Comparison of ENCODE assay signal across 3 cellular contexts in the genomic region with DNA sequence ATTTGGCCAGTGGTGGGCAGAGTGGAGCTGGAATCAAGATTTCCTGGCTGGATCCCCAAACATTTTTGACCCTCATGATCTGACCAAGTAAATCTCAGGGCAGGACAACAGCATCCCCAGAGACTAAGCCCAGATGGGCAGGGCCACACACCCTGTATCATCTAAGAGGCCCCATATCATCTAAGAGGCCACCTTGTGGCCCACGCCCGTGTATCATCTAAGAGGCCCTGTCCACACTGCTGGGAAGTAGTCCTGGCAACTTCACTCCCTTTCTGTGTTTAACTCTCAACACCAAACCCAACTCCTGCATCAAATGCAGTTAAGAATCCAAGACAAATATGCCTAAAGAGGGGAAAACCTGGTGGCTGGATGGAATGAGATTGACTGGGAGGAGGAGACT.
TF ChIP-seq lines count a peak whose summit lies in the region.

No MANE protein-coding gene starts in this region.

TF ChIP-seq in SK-N-SH treated with all-trans-retinoic acid at 6 μM for 48 hours, 23 proteins besides CTCF, POLR2A, EP300 and RAD21:
- TF ChIP-seq, protein P1, sequence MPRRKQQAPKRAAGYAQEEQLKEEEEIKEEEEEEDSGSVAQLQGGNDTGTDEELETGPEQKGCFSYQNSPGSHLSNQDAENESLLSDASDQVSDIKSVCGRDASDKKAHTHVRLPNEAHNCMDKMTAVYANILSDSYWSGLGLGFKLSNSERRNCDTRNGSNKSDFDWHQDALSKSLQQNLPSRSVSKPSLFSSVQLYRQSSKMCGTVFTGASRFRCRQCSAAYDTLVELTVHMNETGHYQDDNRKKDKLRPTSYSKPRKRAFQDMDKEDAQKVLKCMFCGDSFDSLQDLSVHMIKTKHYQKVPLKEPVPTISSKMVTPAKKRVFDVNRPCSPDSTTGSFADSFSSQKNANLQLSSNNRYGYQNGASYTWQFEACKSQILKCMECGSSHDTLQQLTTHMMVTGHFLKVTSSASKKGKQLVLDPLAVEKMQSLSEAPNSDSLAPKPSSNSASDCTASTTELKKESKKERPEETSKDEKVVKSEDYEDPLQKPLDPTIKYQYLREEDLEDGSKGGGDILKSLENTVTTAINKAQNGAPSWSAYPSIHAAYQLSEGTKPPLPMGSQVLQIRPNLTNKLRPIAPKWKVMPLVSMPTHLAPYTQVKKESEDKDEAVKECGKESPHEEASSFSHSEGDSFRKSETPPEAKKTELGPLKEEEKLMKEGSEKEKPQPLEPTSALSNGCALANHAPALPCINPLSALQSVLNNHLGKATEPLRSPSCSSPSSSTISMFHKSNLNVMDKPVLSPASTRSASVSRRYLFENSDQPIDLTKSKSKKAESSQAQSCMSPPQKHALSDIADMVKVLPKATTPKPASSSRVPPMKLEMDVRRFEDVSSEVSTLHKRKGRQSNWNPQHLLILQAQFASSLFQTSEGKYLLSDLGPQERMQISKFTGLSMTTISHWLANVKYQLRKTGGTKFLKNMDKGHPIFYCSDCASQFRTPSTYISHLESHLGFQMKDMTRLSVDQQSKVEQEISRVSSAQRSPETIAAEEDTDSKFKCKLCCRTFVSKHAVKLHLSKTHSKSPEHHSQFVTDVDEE (CRISPR knock-in tag; IDR thresholded peaks at IDR 0.05), result no peak
- TF ChIP-seq ZNF8 (CRISPR knock-in tag; IDR thresholded peaks at IDR 0.05), result no peak
- no peak for TF ChIP-seq CSDC2 (CRISPR knock-in tag; IDR thresholded peaks at IDR 0.05)
- no peak for TF ChIP-seq ZFP30 (CRISPR knock-in tag; IDR thresholded peaks at IDR 0.05)
- TF ChIP-seq RARB (CRISPR knock-in tag; IDR thresholded peaks at IDR 0.05), result no peak
- TF ChIP-seq TOX (CRISPR knock-in tag; IDR thresholded peaks at IDR 0.05; ENCODE audit: borderline replicate concordance), result no peak
- no peak for TF ChIP-seq ZC3H10 (CRISPR knock-in tag; IDR thresholded peaks at IDR 0.05)
- TF ChIP-seq CREB5 (CRISPR knock-in tag; IDR thresholded peaks at IDR 0.05; ENCODE audit: low read depth), result no peak
- TF ChIP-seq ISL1 (CRISPR knock-in tag; IDR thresholded peaks at IDR 0.05), result no peak
- TF ChIP-seq ARNTL (CRISPR knock-in tag; IDR thresholded peaks at IDR 0.05; ENCODE audit: borderline replicate concordance, low read depth), result no peak
- TF ChIP-seq ZNF565 (CRISPR knock-in tag; conservative IDR thresholded peaks at IDR 0.05; ENCODE audit: low read depth), result no peak

TF ChIP-seq in SK-N-SH, 30 proteins besides CTCF, POLR2A, EP300 and RAD21 (continued from another document):
- TF ChIP-seq, protein P2, sequence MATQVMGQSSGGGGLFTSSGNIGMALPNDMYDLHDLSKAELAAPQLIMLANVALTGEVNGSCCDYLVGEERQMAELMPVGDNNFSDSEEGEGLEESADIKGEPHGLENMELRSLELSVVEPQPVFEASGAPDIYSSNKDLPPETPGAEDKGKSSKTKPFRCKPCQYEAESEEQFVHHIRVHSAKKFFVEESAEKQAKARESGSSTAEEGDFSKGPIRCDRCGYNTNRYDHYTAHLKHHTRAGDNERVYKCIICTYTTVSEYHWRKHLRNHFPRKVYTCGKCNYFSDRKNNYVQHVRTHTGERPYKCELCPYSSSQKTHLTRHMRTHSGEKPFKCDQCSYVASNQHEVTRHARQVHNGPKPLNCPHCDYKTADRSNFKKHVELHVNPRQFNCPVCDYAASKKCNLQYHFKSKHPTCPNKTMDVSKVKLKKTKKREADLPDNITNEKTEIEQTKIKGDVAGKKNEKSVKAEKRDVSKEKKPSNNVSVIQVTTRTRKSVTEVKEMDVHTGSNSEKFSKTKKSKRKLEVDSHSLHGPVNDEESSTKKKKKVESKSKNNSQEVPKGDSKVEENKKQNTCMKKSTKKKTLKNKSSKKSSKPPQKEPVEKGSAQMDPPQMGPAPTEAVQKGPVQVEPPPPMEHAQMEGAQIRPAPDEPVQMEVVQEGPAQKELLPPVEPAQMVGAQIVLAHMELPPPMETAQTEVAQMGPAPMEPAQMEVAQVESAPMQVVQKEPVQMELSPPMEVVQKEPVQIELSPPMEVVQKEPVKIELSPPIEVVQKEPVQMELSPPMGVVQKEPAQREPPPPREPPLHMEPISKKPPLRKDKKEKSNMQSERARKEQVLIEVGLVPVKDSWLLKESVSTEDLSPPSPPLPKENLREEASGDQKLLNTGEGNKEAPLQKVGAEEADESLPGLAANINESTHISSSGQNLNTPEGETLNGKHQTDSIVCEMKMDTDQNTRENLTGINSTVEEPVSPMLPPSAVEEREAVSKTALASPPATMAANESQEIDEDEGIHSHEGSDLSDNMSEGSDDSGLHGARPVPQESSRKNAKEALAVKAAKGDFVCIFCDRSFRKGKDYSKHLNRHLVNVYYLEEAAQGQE (IDR thresholded peaks at IDR 0.05; ENCODE audit: low read depth, low read length), result no peak
- TF ChIP-seq, protein P3, sequence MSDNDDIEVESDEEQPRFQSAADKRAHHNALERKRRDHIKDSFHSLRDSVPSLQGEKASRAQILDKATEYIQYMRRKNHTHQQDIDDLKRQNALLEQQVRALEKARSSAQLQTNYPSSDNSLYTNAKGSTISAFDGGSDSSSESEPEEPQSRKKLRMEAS (IDR thresholded peaks at IDR 0.05; ENCODE audit: low read depth), result no peak
- TF ChIP-seq JUND (IDR thresholded peaks at IDR 0.05) (no peak), YY1 (IDR thresholded peaks at IDR 0.05; ENCODE audit: low read depth) (no peak), FOSL2 (IDR thresholded peaks at IDR 0.05; ENCODE audit: borderline replicate concordance, low read depth) (no peak), SMC3 (IDR thresholded peaks at IDR 0.05; ENCODE audit: low read depth, low read length) (no peak), RFX5 (IDR thresholded peaks at IDR 0.05; ENCODE audit: low read length) (no peak), MXI1 (IDR thresholded peaks at IDR 0.05; ENCODE audit: low read depth, low read length) (no peak), FOXM1 (IDR thresholded peaks at IDR 0.05; ENCODE audit: low read depth) (no peak), TAF1 (IDR thresholded peaks at IDR 0.05; ENCODE audit: borderline replicate concordance, low read depth, low read length) (no peak), FOXJ3 (CRISPR knock-in tag; IDR thresholded peaks at IDR 0.05) (no peak), GATA2 (CRISPR knock-in tag; IDR thresholded peaks at IDR 0.05) (no peak), ELF1 (IDR thresholded peaks at IDR 0.05) (no peak)

TF ChIP-seq in K562, 482 proteins besides CTCF, POLR2A, EP300 and RAD21 (continued from another document):
- TF ChIP-seq CEBPZ (IDR thresholded peaks at IDR 0.05; ENCODE audit: borderline replicate concordance, low read depth, low read length) (no peak), ZEB2 (IDR thresholded peaks at IDR 0.05) (no peak), JUNB (CRISPR knock-in tag; conservative IDR thresholded peaks at IDR 0.05) (no peak), ARID2 (IDR thresholded peaks at IDR 0.05) (no peak), UBTF (IDR thresholded peaks at IDR 0.05; ENCODE audit: borderline replicate concordance in 1 of 2, low read depth in 2 of 2, low read length in 2 of 2) (0 out of 4 replicates have a peak, but pooled peaks of 1 of the 2 experiments have one; percentile 1), ZNF324 (CRISPR knock-in tag; IDR thresholded peaks at IDR 0.05) (no peak), RFX1 (IDR thresholded peaks at IDR 0.05) (no peak), ZNF695 (CRISPR knock-in tag; IDR thresholded peaks at IDR 0.05) (no peak)
- TF ChIP-seq, protein P4, sequence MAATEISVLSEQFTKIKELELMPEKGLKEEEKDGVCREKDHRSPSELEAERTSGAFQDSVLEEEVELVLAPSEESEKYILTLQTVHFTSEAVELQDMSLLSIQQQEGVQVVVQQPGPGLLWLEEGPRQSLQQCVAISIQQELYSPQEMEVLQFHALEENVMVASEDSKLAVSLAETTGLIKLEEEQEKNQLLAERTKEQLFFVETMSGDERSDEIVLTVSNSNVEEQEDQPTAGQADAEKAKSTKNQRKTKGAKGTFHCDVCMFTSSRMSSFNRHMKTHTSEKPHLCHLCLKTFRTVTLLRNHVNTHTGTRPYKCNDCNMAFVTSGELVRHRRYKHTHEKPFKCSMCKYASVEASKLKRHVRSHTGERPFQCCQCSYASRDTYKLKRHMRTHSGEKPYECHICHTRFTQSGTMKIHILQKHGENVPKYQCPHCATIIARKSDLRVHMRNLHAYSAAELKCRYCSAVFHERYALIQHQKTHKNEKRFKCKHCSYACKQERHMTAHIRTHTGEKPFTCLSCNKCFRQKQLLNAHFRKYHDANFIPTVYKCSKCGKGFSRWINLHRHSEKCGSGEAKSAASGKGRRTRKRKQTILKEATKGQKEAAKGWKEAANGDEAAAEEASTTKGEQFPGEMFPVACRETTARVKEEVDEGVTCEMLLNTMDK (IDR thresholded peaks at IDR 0.05; ENCODE audit: borderline replicate concordance, insufficient read depth, low read depth, low read length, poor library complexity, severe bottlenecking), result peak; percentile 12
